31 cellular contexts compared by ENCODE assay signal in the genomic region with DNA sequence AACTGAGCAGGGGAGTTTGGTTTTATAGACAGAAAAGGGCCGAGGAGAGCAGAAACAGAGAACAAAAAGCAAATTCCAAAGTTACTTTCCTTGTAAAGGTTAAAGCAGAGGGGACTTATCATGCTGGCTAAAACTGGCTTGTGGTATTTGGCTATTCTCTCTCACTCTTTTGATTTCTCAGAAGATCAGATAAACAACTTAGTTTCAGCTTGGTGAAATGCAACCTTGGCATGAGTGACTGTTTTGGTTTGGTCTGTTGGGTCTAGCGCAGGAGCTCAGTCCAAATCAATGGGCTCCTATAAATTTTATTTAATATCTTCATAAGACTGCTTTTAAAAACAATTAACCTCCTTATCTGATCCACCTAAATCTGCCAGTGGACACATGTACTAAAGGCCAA. TPM values are rescaled to one million over a fixed set of nuclear protein-coding genes. Genes with fewer than 3 reads are reported as not detected.
"Had no signal": no experiment of that assay in that cellular context is flagged by ENCODE, and none has a peak within 500 bp of the region (broad histone marks: within the 10 kb centered on the region; RNA-seq: fewer than 3 reads in every experiment).

No MANE protein-coding gene starts in this region.

- H3K4me3 ChIP-seq: esophagus muscularis mucosa, left lung, sigmoid colon, stomach, thyroid gland, vagina had no signal

- H2AFZ ChIP-seq: parathyroid adenoma had no signal

- ATAC-seq: left lung; naive thymus-derived CD4-positive, alpha-beta T cell; stimulated activated effector memory CD8-positive, alpha-beta T cell treated with anti-CD3 and anti-CD28 coated beads, Interleukin-12 subunit alpha, Interleukin-12 subunit beta, amount 100 ng/mL, for 72 hours had no signal

- H3K27me3 Mint-ChIP-seq: dendritic cell treated with granulocyte-macrophage colony-stimulating factor and Interleukin-4, amounts not matched to agents 40 ng/mL and 50 ng/mL, for 4 days had no signal

- H3K27ac ChIP-seq: esophagus muscularis mucosa, left lung, parathyroid adenoma, sigmoid colon, stomach, thyroid gland, vagina had no signal

- H3K4me1 ChIP-seq: esophagus muscularis mucosa, left lung, sigmoid colon, stomach, thyroid gland, vagina had no signal

- H3K36me3 ChIP-seq: esophagus muscularis mucosa, left lung, sigmoid colon, stomach, thyroid gland, vagina had no signal

- H3K9me3 Mint-ChIP-seq: dendritic cell treated with granulocyte-macrophage colony-stimulating factor and Interleukin-4, amounts not matched to agents 40 ng/mL and 50 ng/mL, for 4 days; naive thymus-derived CD4-positive, alpha-beta T cell; stimulated activated effector memory CD8-positive, alpha-beta T cell treated with anti-CD3 and anti-CD28 coated beads, Interleukin-12 subunit alpha, Interleukin-12 subunit beta, amount 100 ng/mL, for 72 hours had no signal

- DNase-seq: effector CD8-positive, alpha-beta T cell; endodermal cell; head of caudate nucleus; left lung; mesenchymal stem cell; midbrain; naive thymus-derived CD4-positive, alpha-beta T cell; nephron progenitor cell; nucleus accumbens; sigmoid colon; stimulated activated CD4-positive, alpha-beta T cell treated with anti-CD3 and anti-CD28 coated beads, Interleukin-2, amount 100 ng/mL, for 24 hours; stimulated activated CD4-positive, alpha-beta T cell treated with anti-CD3 and anti-CD28 coated beads, Interleukin-4, amount 100 ng/mL, for 24 hours; stimulated activated naive CD4-positive, alpha-beta T cell treated with Interleukin-2 at 50 U/mL for 16 hours; stomach; thyroid gland; trophoblast cell had no signal

- FAIRE-seq: colon, endothelial cell of umbilical vein, frontal cortex, keratinocyte had no signal

- H3K9ac ChIP-seq: parathyroid adenoma had no signal

- H3K27me3 ChIP-seq: esophagus muscularis mucosa, left lung, sigmoid colon, stomach, thyroid gland, vagina had no signal

- H3K9me3 ChIP-seq: esophagus muscularis mucosa, left lung, sigmoid colon, stomach, thyroid gland, vagina had no signal

- H3K36me3 Mint-ChIP-seq: naive thymus-derived CD4-positive, alpha-beta T cell; stimulated activated effector memory CD8-positive, alpha-beta T cell treated with anti-CD3 and anti-CD28 coated beads, Interleukin-12 subunit alpha, Interleukin-12 subunit beta, amount 100 ng/mL, for 72 hours had no signal

- H3K79me2 ChIP-seq: parathyroid adenoma had no signal

- H3K4me3 Mint-ChIP-seq: dendritic cell treated with granulocyte-macrophage colony-stimulating factor and Interleukin-4, amounts not matched to agents 40 ng/mL and 50 ng/mL, for 4 days; endodermal cell; naive thymus-derived CD4-positive, alpha-beta T cell; nephron progenitor cell; stimulated activated effector memory CD8-positive, alpha-beta T cell treated with anti-CD3 and anti-CD28 coated beads, Interleukin-12 subunit alpha, Interleukin-12 subunit beta, amount 100 ng/mL, for 72 hours had no signal

- H3K27ac Mint-ChIP-seq: dendritic cell treated with granulocyte-macrophage colony-stimulating factor and Interleukin-4, amounts not matched to agents 40 ng/mL and 50 ng/mL, for 4 days; endodermal cell; naive thymus-derived CD4-positive, alpha-beta T cell; nephron progenitor cell; progenitor cell of endocrine pancreas; stimulated activated effector memory CD8-positive, alpha-beta T cell treated with anti-CD3 and anti-CD28 coated beads, Interleukin-12 subunit alpha, Interleukin-12 subunit beta, amount 100 ng/mL, for 72 hours had no signal

- H3K4me1 Mint-ChIP-seq: endodermal cell; naive thymus-derived CD4-positive, alpha-beta T cell; stimulated activated effector memory CD8-positive, alpha-beta T cell treated with anti-CD3 and anti-CD28 coated beads, Interleukin-12 subunit alpha, Interleukin-12 subunit beta, amount 100 ng/mL, for 72 hours had no signal

RNA-seq across cellular contexts. Expression of a gene that starts 47.3 kb away (rescaled TPM):
- total RNA-seq: endodermal cell; endothelial cell of umbilical vein; epithelial cell of proximal tubule; esophagus muscularis mucosa; fibroblast of lung; lung microvascular endothelial cell; mucosa of gallbladder; naive thymus-derived CD4-positive, alpha-beta T cell; progenitor cell of endocrine pancreas; sigmoid colon; skeletal muscle tissue; vagina had no signal
- polyA plus RNA-seq: endothelial cell of umbilical vein; fibroblast of lung; keratinocyte; naive thymus-derived CD4-positive, alpha-beta T cell; sigmoid colon; stomach had no signal
